ENCODE assay signal across 1 cellular context in the genomic region with DNA sequence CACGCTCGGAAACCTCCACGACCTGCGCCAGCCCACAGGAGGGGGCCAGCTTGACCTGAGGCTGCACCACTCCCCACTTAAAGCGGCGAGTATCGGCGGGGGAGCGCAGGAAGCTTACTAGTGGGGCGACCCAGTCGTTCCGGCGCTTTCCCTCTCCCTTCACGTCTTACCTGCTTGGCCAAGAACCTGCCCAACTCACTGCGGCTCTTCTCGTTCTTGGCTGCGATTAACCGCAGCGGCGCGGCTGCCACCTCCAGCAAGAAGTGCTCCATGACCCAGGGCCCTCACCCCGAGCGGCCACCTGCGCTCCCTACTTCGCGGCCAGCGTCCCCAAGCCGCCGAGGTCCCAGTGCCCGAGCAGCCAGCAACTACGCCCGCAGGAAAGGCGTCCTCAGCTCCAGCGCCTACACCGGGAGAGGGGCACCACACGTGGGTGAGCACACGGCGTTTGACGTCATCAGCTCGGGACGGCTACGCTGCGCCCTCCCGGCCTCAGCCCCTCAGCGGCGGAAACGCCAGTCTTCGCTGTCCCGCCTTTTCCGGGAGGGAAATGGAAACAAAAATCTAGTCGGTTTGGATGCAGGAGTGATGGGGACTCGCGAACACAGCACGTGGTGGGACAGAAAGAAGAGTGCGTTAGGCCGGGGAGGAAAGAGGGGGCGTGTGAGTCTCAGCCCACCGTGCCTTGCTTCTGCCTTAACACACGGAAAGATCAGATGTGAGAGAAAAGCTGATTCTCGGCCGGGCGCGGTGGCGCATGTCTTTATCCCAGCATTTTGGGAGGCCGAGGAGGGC.
A peak's percentile ranks its signal among the peaks of the same experiment; 100 is the strongest.
TF ChIP-seq lines count a peak whose summit lies in the region.

A gene with protein sequence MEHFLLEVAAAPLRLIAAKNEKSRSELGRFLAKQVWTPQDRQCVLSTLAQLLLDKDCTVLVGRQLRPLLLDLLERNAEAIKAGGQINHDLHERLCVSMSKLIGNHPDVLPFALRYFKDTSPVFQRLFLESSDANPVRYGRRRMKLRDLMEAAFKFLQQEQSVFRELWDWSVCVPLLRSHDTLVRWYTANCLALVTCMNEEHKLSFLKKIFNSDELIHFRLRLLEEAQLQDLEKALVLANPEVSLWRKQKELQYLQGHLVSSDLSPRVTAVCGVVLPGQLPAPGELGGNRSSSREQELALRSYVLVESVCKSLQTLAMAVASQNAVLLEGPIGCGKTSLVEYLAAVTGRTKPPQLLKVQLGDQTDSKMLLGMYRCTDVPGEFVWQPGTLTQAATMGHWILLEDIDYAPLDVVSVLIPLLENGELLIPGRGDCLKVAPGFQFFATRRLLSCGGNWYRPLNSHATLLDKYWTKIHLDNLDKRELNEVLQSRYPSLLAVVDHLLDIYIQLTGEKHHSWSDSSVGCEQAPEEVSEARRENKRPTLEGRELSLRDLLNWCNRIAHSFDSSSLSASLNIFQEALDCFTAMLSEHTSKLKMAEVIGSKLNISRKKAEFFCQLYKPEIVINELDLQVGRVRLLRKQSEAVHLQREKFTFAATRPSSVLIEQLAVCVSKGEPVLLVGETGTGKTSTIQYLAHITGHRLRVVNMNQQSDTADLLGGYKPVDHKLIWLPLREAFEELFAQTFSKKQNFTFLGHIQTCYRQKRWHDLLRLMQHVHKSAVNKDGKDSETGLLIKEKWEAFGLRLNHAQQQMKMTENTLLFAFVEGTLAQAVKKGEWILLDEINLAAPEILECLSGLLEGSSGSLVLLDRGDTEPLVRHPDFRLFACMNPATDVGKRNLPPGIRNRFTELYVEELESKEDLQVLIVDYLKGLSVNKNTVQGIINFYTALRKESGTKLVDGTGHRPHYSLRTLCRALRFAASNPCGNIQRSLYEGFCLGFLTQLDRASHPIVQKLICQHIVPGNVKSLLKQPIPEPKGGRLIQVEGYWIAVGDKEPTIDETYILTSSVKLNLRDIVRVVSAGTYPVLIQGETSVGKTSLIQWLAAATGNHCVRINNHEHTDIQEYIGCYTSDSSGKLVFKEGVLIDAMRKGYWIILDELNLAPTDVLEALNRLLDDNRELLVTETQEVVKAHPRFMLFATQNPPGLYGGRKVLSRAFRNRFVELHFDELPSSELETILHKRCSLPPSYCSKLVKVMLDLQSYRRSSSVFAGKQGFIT (N-terminal part only) (minus strand): TSS at position 459 of the 795 bp plus-strand sequence. CDS start 187 bp downstream, at position 272.

TF ChIP-seq in HepG2, 621 proteins besides CTCF, POLR2A, EP300 and RAD21 (continued from another document and continues in another):
- peak; percentile 98 for TF ChIP-seq CREM (IDR thresholded peaks at IDR 0.05)
- peak; percentile 80; the same call in 1 of the 2 replicates for TF ChIP-seq CREM (CRISPR knock-in tag; IDR thresholded peaks at IDR 0.05)
- peak; percentile 77; the same call in 1 of the 2 replicates for TF ChIP-seq RFXAP (CRISPR knock-in tag; IDR thresholded peaks at IDR 0.05; ENCODE audit: borderline replicate concordance)
- peak; percentile 78; the same call in 1 of the 2 replicates for TF ChIP-seq SIN3B (IDR thresholded peaks at IDR 0.05; ENCODE audit: low read length)
- TF ChIP-seq HOXD1 (CRISPR knock-in tag; IDR thresholded peaks at IDR 0.05), result peak; percentile 25; the same call in 1 of the 2 replicates
- TF ChIP-seq SP5 (CRISPR knock-in tag; IDR thresholded peaks at IDR 0.05; ENCODE audit: borderline replicate concordance, low read depth), result peak; percentile 90
- TF ChIP-seq ZNF44 (CRISPR knock-in tag; IDR thresholded peaks at IDR 0.05), result peak; percentile 24; the same call in 1 of the 2 replicates
- TF ChIP-seq, protein P1, sequence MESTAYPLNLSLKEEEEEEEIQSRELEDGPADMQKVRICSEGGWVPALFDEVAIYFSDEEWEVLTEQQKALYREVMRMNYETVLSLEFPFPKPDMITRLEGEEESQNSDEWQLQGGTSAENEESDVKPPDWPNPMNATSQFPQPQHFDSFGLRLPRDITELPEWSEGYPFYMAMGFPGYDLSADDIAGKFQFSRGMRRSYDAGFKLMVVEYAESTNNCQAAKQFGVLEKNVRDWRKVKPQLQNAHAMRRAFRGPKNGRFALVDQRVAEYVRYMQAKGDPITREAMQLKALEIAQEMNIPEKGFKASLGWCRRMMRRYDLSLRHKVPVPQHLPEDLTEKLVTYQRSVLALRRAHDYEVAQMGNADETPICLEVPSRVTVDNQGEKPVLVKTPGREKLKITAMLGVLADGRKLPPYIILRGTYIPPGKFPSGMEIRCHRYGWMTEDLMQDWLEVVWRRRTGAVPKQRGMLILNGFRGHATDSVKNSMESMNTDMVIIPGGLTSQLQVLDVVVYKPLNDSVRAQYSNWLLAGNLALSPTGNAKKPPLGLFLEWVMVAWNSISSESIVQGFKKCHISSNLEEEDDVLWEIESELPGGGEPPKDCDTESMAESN (CRISPR knock-in tag; conservative IDR thresholded peaks at IDR 0.05), result 0 out of 2 replicates have a peak, but pooled peaks have one; percentile 61
- no peak for TF ChIP-seq ATAD3A (CRISPR knock-in tag; IDR thresholded peaks at IDR 0.05)
- peak; percentile 57; the same call in 1 of the 2 replicates for TF ChIP-seq NFYC (CRISPR knock-in tag; IDR thresholded peaks at IDR 0.05)
- peak; percentile 86 for TF ChIP-seq ZNF33B (CRISPR knock-in tag; IDR thresholded peaks at IDR 0.05)
- no peak for TF ChIP-seq GZF1 (CRISPR knock-in tag; IDR thresholded peaks at IDR 0.05)
- peak; percentile 43; the same call in 1 of the 2 replicates for TF ChIP-seq PITX1 (CRISPR knock-in tag; IDR thresholded peaks at IDR 0.05)
- TF ChIP-seq ZNF605 (CRISPR knock-in tag; IDR thresholded peaks at IDR 0.05), result peak; percentile 74
- TF ChIP-seq ZNF776 (CRISPR knock-in tag; IDR thresholded peaks at IDR 0.05), result peak; percentile 70; the same call in 1 of the 2 replicates
- peak; percentile 41; the same call in 1 of the 2 replicates for TF ChIP-seq ZNF768 (CRISPR knock-in tag; IDR thresholded peaks at IDR 0.05)
- peak; percentile 31 for TF ChIP-seq NKX3-1 (CRISPR knock-in tag; IDR thresholded peaks at IDR 0.05)
- TF ChIP-seq, protein P2, sequence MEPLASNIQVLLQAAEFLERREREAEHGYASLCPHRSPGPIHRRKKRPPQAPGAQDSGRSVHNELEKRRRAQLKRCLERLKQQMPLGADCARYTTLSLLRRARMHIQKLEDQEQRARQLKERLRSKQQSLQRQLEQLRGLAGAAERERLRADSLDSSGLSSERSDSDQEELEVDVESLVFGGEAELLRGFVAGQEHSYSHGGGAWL (CRISPR knock-in tag; IDR thresholded peaks at IDR 0.05), result peak; percentile 98
- 0 out of 2 replicates have a peak, but pooled peaks have one; percentile 77 for TF ChIP-seq ZSCAN5A (CRISPR knock-in tag; IDR thresholded peaks at IDR 0.05; ENCODE audit: borderline replicate concordance)
- peak; percentile 71 for TF ChIP-seq MAZ (IDR thresholded peaks at IDR 0.05; ENCODE audit: borderline replicate concordance, low read depth, low read length)
- peak; percentile 94 for TF ChIP-seq MAZ (CRISPR knock-in tag; IDR thresholded peaks at IDR 0.05; ENCODE audit: low read depth)
- TF ChIP-seq ZNF564 (CRISPR knock-in tag; IDR thresholded peaks at IDR 0.05), result peak; percentile 72; the same call in 1 of the 2 replicates
- TF ChIP-seq YEATS2 (CRISPR knock-in tag; IDR thresholded peaks at IDR 0.05; ENCODE audit: borderline replicate concordance), result peak; percentile 98
- peak; percentile 94 for TF ChIP-seq IRF2 (CRISPR knock-in tag; IDR thresholded peaks at IDR 0.05)
- TF ChIP-seq ZNF329 (CRISPR knock-in tag; IDR thresholded peaks at IDR 0.05; ENCODE audit: low read depth), result peak; percentile 26
- TF ChIP-seq, protein P3, sequence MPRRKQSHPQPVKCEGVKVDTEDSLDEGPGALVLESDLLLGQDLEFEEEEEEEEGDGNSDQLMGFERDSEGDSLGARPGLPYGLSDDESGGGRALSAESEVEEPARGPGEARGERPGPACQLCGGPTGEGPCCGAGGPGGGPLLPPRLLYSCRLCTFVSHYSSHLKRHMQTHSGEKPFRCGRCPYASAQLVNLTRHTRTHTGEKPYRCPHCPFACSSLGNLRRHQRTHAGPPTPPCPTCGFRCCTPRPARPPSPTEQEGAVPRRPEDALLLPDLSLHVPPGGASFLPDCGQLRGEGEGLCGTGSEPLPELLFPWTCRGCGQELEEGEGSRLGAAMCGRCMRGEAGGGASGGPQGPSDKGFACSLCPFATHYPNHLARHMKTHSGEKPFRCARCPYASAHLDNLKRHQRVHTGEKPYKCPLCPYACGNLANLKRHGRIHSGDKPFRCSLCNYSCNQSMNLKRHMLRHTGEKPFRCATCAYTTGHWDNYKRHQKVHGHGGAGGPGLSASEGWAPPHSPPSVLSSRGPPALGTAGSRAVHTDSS (CRISPR knock-in tag; conservative IDR thresholded peaks at IDR 0.05), result no peak
- TF ChIP-seq KLF16 (CRISPR knock-in tag; IDR thresholded peaks at IDR 0.05), result peak in 1 of 2 experiments; percentile 96; a peak in 2 of 4 replicates
- peak in 1 of 2 experiments; percentile 54; a peak in 1 of 4 replicates for TF ChIP-seq REST (IDR thresholded peaks at IDR 0.05; ENCODE audit: borderline replicate concordance in 1 of 2, low read depth in 1 of 2, low read length in 2 of 2)
- TF ChIP-seq ZNF251 (CRISPR knock-in tag; IDR thresholded peaks at IDR 0.05), result peak; percentile 88; the same call in 1 of the 2 replicates
- no peak for TF ChIP-seq EZH2 (conservative IDR thresholded peaks at IDR 0.05; ENCODE audit: low read depth, low read length)
- peak; percentile 82; the same call in 1 of the 2 replicates for TF ChIP-seq FOXC1 (CRISPR knock-in tag; IDR thresholded peaks at IDR 0.05; ENCODE audit: borderline replicate concordance)
- peak; percentile 62 for TF ChIP-seq ZBTB7A (CRISPR knock-in tag; IDR thresholded peaks at IDR 0.05)
- TF ChIP-seq NPAS2 (CRISPR knock-in tag; IDR thresholded peaks at IDR 0.05; ENCODE audit: borderline replicate concordance), result no peak
- TF ChIP-seq, protein P4, sequence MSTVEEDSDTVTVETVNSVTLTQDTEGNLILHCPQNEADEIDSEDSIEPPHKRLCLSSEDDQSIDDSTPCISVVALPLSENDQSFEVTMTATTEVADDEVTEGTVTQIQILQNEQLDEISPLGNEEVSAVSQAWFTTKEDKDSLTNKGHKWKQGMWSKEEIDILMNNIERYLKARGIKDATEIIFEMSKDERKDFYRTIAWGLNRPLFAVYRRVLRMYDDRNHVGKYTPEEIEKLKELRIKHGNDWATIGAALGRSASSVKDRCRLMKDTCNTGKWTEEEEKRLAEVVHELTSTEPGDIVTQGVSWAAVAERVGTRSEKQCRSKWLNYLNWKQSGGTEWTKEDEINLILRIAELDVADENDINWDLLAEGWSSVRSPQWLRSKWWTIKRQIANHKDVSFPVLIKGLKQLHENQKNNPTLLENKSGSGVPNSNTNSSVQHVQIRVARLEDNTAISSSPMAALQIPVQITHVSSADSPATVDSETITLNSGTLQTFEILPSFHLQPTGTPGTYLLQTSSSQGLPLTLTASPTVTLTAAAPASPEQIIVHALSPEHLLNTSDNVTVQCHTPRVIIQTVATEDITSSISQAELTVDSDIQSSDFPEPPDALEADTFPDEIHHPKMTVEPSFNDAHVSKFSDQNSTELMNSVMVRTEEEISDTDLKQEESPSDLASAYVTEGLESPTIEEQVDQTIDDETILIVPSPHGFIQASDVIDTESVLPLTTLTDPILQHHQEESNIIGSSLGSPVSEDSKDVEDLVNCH (CRISPR knock-in tag; IDR thresholded peaks at IDR 0.05), result 0 out of 2 replicates have a peak, but pooled peaks have one; percentile 85
- TF ChIP-seq SRSF1 (optimal IDR thresholded peaks at IDR 0.05; ENCODE audit: low read depth, low read length), result no peak
- TF ChIP-seq, protein P5, sequence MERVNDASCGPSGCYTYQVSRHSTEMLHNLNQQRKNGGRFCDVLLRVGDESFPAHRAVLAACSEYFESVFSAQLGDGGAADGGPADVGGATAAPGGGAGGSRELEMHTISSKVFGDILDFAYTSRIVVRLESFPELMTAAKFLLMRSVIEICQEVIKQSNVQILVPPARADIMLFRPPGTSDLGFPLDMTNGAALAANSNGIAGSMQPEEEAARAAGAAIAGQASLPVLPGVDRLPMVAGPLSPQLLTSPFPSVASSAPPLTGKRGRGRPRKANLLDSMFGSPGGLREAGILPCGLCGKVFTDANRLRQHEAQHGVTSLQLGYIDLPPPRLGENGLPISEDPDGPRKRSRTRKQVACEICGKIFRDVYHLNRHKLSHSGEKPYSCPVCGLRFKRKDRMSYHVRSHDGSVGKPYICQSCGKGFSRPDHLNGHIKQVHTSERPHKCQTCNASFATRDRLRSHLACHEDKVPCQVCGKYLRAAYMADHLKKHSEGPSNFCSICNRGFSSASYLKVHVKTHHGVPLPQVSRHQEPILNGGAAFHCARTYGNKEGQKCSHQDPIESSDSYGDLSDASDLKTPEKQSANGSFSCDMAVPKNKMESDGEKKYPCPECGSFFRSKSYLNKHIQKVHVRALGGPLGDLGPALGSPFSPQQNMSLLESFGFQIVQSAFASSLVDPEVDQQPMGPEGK (CRISPR knock-in tag; IDR thresholded peaks at IDR 0.05), result peak; percentile 70
- no peak for TF ChIP-seq TBL1XR1 (IDR thresholded peaks at IDR 0.05; ENCODE audit: borderline replicate concordance, low read length, partially characterized antibody)
